8 cellular contexts compared by ENCODE assay signal in genomic region chr22:46798366-46799057, GRCh38. TPM values are rescaled to one million over a fixed set of nuclear protein-coding genes. Genes with fewer than 3 reads are reported as not detected.
DNase-seq lines count a peak whose midpoint lies in the region; ATAC-seq and TF ChIP-seq lines count a peak whose summit lies in the region.

No MANE protein-coding gene starts in this region.

- H3K4me2 ChIP-seq in PC-9, result no peak overlapping the region

- no peaks in the 10 kb centered on the region for H3K9me2 ChIP-seq in PC-9 (ENCODE audit: insufficient read depth)

- intact Hi-C loops in PC-9 (cut with micrococcal nuclease; ENCODE audit: unreplicated experiment), result loop anchor here (1.0 kb wide), 1 partner anchor 59 kb away; no protein-coding TSS in a partner anchor

- H3K9me3 ChIP-seq in PC-9 (ENCODE audit: insufficient read depth, low read depth), result no peaks in the 10 kb centered on the region

- H3F3A ChIP-seq in PC-9 (ENCODE audit: insufficient read depth, low read depth), result peaks cover 10% of the 10 kb centered on the region

- no peaks in the 10 kb centered on the region for H3K4me1 ChIP-seq in PC-9 (replicated peaks; ENCODE audit: insufficient read depth)

- peaks cover 19% of the 10 kb centered on the region for H3K4me1 Mint-ChIP-seq in activated T-cell treated with anti-CD3 and anti-CD28 coated beads, Interleukin-2, amount 50 U/mL, for 72 hours (ENCODE audit: low read depth)
- peaks cover 22% of the 10 kb centered on the region for H3K4me1 Mint-ChIP-seq in nephron

- H3K9me3 Mint-ChIP-seq in activated T-cell treated with anti-CD3 and anti-CD28 coated beads, Interleukin-2, amount 50 U/mL, for 72 hours, result no peaks in the 10 kb centered on the region
- H3K9me3 Mint-ChIP-seq in nephron, result no peaks in the 10 kb centered on the region

- DNase-seq in CMK (ENCODE audit: low read depth) (peak; percentile 61), PC-9 (peak; percentile 72 to 78), fibroblast of gingiva (ENCODE audit: low read depth) (peak; percentile 60)
- DNase-seq in activated T-cell treated with anti-CD3 and anti-CD28 coated beads, Interleukin-2, amount 50 U/mL, for 72 hours, result peak; percentile 75 to 81
- DNase-seq in stimulated activated naive CD4-positive, alpha-beta T cell (lab: John Stamatoyannopoulos, UW), result peak; percentile 11 to 56 (median 46)

- no peak overlapping the region for H3K4me3 Mint-ChIP-seq in activated T-cell treated with anti-CD3 and anti-CD28 coated beads, Interleukin-2, amount 50 U/mL, for 72 hours
- H3K4me3 Mint-ChIP-seq in nephron, result peak overlapping the region in 1 of 3 experiments; percentile 32

- H2AFZ ChIP-seq in PC-9, result no peak overlapping the region

- H3K27ac ChIP-seq in PC-9, result no peak overlapping the region

- H3K36me3 ChIP-seq in PC-9 (ENCODE audit: low read depth), result peaks cover 3% of the 10 kb centered on the region; the same call in 1 of the 2 replicates

- TF ChIP-seq CTCF in PC-9 (conservative IDR thresholded peaks at IDR 0.05), result peak; percentile 99
- TF ChIP-seq CTCF in nephron (IDR thresholded peaks at IDR 0.05; ENCODE audit: unreplicated experiment in 3 of 3), result peak; percentile 87 to 95 (median 93)

- ATAC-seq in HG03520 (IDR thresholded peaks at IDR 0.05; ENCODE audit: unreplicated experiment), result peak; percentile 53
- ATAC-seq in activated T-cell treated with anti-CD3 and anti-CD28 coated beads, Interleukin-2, amount 50 U/mL, for 72 hours (replicated peaks in 1 of 2), result peak; percentile 83 to 86
- ATAC-seq in HG02678 (IDR thresholded peaks at IDR 0.05; ENCODE audit: unreplicated experiment), result no peak

- H3K36me3 Mint-ChIP-seq in activated T-cell treated with anti-CD3 and anti-CD28 coated beads, Interleukin-2, amount 50 U/mL, for 72 hours (ENCODE audit: insufficient read depth in 2 of 2), result peaks cover 6 to 7% of the 10 kb centered on the region in 2 donors
- peaks cover 8% of the 10 kb centered on the region for H3K36me3 Mint-ChIP-seq in nephron (ENCODE audit: low read depth)

- CTCF ChIA-PET in PC-9 (lab: Charles Lee), result interaction anchor here (0.6 to 1.2 kb wide), 3 partner anchors 185 to 1155 kb away, joined by 3 to 9 read pairs (median 4); no protein-coding TSS in a partner anchor

- H4K20me1 ChIP-seq in PC-9 (ENCODE audit: insufficient read depth), result peaks cover 36% of the 10 kb centered on the region

- peaks cover under 1% of the 10 kb centered on the region; the same call in 1 of the 2 replicates for H3K79me2 ChIP-seq in PC-9 (ENCODE audit: low read depth)

- no peak overlapping the region for H3K27ac Mint-ChIP-seq in activated T-cell treated with anti-CD3 and anti-CD28 coated beads, Interleukin-2, amount 50 U/mL, for 72 hours
- peak overlapping the region in 2 of 3 experiments; percentile 16 to 47 for H3K27ac Mint-ChIP-seq in nephron

- no peak overlapping the region for H3K4me3 ChIP-seq in PC-9

- POLR2A ChIA-PET in PC-9 (lab: Charles Lee; ENCODE audit: unreplicated experiment), result no interaction called here

- H3K27me3 Mint-ChIP-seq in activated T-cell treated with anti-CD3 and anti-CD28 coated beads, Interleukin-2, amount 50 U/mL, for 72 hours (ENCODE audit: low read depth), result no peaks in the 10 kb centered on the region
- H3K27me3 Mint-ChIP-seq in nephron (ENCODE audit: low read depth), result no peaks in the 10 kb centered on the region

- H3K27me3 ChIP-seq in PC-9 (ENCODE audit: insufficient read depth, low read depth), result no peaks in the 10 kb centered on the region

- BruUV-seq in PC-9 (replicated peaks; lab: Mats Ljungman, UMichigan), result no TSS peak

RNA-seq across cellular contexts. Expression of gene TBC1D22A, which starts 36.1 kb away (rescaled TPM):
- 40.3 and 41.4 TPM in 2 replicates for total RNA-seq in PC-9 (2021)
- total RNA-seq in activated T-cell treated with anti-CD3 and anti-CD28 coated beads, Interleukin-2, amount 50 U/mL, for 72 hours, result 10 to 100 TPM; 29.5 to 34.8 TPM
